In the genomic region with DNA sequence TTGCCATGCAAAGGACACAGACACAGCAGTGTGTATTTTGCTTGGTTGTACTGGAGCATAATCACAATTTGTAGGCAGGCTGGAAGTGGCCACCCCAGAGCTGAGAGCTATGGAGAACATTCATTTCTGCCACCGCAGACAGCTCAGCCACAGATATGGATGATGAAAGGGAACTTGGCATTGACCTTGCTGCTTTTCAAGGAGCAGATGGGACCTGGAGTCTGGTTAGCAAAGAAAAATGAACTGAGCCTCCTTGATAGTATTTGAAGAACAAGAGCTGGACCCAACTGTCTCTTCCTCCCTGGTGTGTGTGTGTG, we compare ENCODE assay signal across 1 cellular context.
TF ChIP-seq lines count a peak whose summit lies in the region.

No MANE protein-coding gene starts in this region.

TF ChIP-seq in GM12878, 131 proteins besides CTCF, POLR2A, EP300 and RAD21:
- TF ChIP-seq IKZF1 (conservative IDR thresholded peaks at IDR 0.05) (no peak), IRF5 (IDR thresholded peaks at IDR 0.05; ENCODE audit: borderline replicate concordance) (no peak), ZNF687 (IDR thresholded peaks at IDR 0.05) (no peak), ZNF274 (IDR thresholded peaks at IDR 0.05; ENCODE audit: insufficient read depth, insufficient read length) (no peak), TARDBP (IDR thresholded peaks at IDR 0.05; ENCODE audit: borderline replicate concordance) (no peak), MLLT1 (IDR thresholded peaks at IDR 0.05) (no peak)
